20 cellular contexts compared by ENCODE assay signal in the genomic region with DNA sequence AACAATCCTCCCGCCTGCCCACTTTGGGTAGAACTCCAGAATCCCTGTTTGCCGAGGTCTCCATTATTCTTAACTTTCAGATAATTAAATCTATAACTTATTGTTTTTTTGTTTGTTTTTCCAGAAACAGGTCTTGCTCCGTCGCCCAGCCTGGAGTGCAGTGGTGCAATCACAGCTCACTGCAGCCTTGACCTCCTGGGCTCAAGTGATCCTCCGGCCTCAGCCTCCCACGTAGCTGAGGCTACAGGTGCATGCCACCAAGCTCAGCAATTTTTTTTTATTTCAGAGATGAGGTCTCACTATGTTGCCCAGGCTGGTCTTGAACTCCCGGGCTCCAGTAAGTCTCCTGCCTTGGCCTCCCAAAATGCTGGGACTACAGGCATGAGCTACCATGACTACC. TPM values are rescaled to one million over a fixed set of nuclear protein-coding genes. Genes with fewer than 3 reads are reported as not detected.
DNase-seq lines count a peak whose midpoint lies in the region; FAIRE-seq and TF ChIP-seq lines count a peak whose summit lies in the region.
"Had no signal": no experiment of that assay in that cellular context is flagged by ENCODE, and none has a peak within 500 bp of the region (broad histone marks: within the 10 kb centered on the region; RNA-seq: fewer than 3 reads in every experiment).

No MANE protein-coding gene starts in this region.

- no peak for TF ChIP-seq POLR2A in thyroid gland (IDR thresholded peaks at IDR 0.05)
- no peak for TF ChIP-seq POLR2A in H54 (IDR thresholded peaks at IDR 0.05; ENCODE audit: low read depth, low read length)

- intact Hi-C loops in MCF 10A (cut with micrococcal nuclease) (no loop called here), mammary epithelial cell (cut with micrococcal nuclease) (no loop called here), thyroid gland (cut with DNase I) (no loop called here)

- peaks cover 33% of the 10 kb centered on the region for H3K4me1 ChIP-seq in mammary epithelial cell (ENCODE audit: insufficient read depth, low read length)
- peaks cover 26 to 57% of the 10 kb centered on the region in 2 donors for H3K4me1 ChIP-seq in thyroid gland

- H3K36me3 ChIP-seq in mammary epithelial cell (ENCODE audit: insufficient read depth, low read length) (peaks cover 1% of the 10 kb centered on the region), brain microvascular endothelial cell (replicated peaks) (peaks cover 1% of the 10 kb centered on the region), thyroid gland (no peaks in the 10 kb centered on the region)
- H3K36me3 ChIP-seq: left lung had no signal

- H2AFZ ChIP-seq in mammary epithelial cell (ENCODE audit: low read depth, low read length), result no peak overlapping the region

- H3K36me3 Mint-ChIP-seq in MCF 10A (ENCODE audit: insufficient read depth, unreplicated experiment) (peaks cover 75% of the 10 kb centered on the region), nephron (ENCODE audit: low read depth) (peaks cover 44% of the 10 kb centered on the region)

- H3K27me3 Mint-ChIP-seq in MCF 10A (ENCODE audit: insufficient read depth, unreplicated experiment) (no peaks in the 10 kb centered on the region), nephron (ENCODE audit: low read depth) (no peaks in the 10 kb centered on the region)

- DNase-seq in MCF 10A (ENCODE audit: unreplicated experiment) (no peak), mammary epithelial cell (no peak), brain microvascular endothelial cell (no peak), thyroid gland (no peak), NCI-H1694 (lab: John Stamatoyannopoulos, UW) (no peak), D341Med (ENCODE audit: low spot score) (no peak), H54 (ENCODE audit: insufficient read length, low spot score) (no peak)
- DNase-seq: activated CD4-positive, alpha-beta T cell treated with anti-CD3 and anti-CD28 coated beads, Interleukin-2, amount 50 U/mL, for 48 hours; activated T-cell treated with anti-CD3 and anti-CD28 coated beads, Interleukin-2, amount 50 U/mL, for 72 hours; anterior cingulate cortex; dermis blood vessel endothelial cell; KG1; left lung; NCI-H2227 treated with DMSO at 0.1 percent for 48 hours; stimulated activated naive CD4-positive, alpha-beta T cell treated with Interleukin-2 at 50 U/mL for 16 hours had no signal

- H3K27ac Mint-ChIP-seq in MCF 10A (ENCODE audit: low read depth, unreplicated experiment) (peak overlapping the region; percentile 96), nephron (peak overlapping the region; percentile 34 to 73 (median 53))
- H3K27ac Mint-ChIP-seq: activated T-cell treated with anti-CD3 and anti-CD28 coated beads, Interleukin-2, amount 50 U/mL, for 72 hours had no signal

- CTCF ChIA-PET in MCF 10A (lab: Yijun Ruan, JAX), result interaction anchor here (0.6 to 3.8 kb wide), 10 partner anchors 10 to 579 kb away, joined by 3 to 22 read pairs (median 4); no protein-coding TSS in a partner anchor
- CTCF ChIA-PET in mammary epithelial cell (lab: Charles Lee; ENCODE audit: low non-redundant PET), result interaction anchor here (0.6 kb wide), 1 partner anchor 131 kb away, joined by 6 read pairs; no protein-coding TSS in a partner anchor

- no peaks in the 10 kb centered on the region for H4K20me1 ChIP-seq in mammary epithelial cell (ENCODE audit: insufficient read depth, low read length)

- H3K4me1 Mint-ChIP-seq in MCF 10A (ENCODE audit: insufficient read depth, unreplicated experiment) (peaks cover 43% of the 10 kb centered on the region), nephron (peaks cover 49% of the 10 kb centered on the region)

- no peak overlapping the region for H3K27ac ChIP-seq in mammary epithelial cell (ENCODE audit: insufficient read depth, low read depth, low read length)
- H3K27ac ChIP-seq in brain microvascular endothelial cell, result peak overlapping the region; percentile 88
- H3K27ac ChIP-seq in thyroid gland, result peak overlapping the region; percentile 2 to 80 (median 53)
- H3K27ac ChIP-seq: HL-60, left lung, SK-N-MC had no signal

- H3K9ac ChIP-seq in mammary epithelial cell (ENCODE audit: insufficient read depth, low read length), result no peak overlapping the region

- 97% methylated on average over 6 of the region's 7 CpGs for WGBS in mammary epithelial cell (ENCODE audit: low coverage, missing lambda C conversion rate)
- 97 to 99% methylated on average over 7 of the region's 7 CpGs for WGBS in thyroid gland, 2 donors

- POLR2A ChIA-PET in MCF 10A (lab: Yijun Ruan, JAX), result interaction anchor here (0.6 to 46.0 kb wide), 7 partner anchors 11 to 55 kb away, joined by 3 to 1977 read pairs (median 4); a partner anchor contains a TSS

- no peak overlapping the region for H3K4me2 ChIP-seq in mammary epithelial cell (ENCODE audit: insufficient read depth, low read depth, low read length)

- in situ Hi-C loops in mammary epithelial cell (cut with MboI; ENCODE audit: low sequenced_read_pairs in 2 of 2) (no loop called here), brain microvascular endothelial cell (cut with HindIII; ENCODE audit: low pct_ligation_motif_present, low sequenced_read_pairs) (no loop called here)

- peaks cover 87% of the 10 kb centered on the region for H3K79me2 ChIP-seq in mammary epithelial cell (ENCODE audit: insufficient read depth, low read length)

- H3K9me3 Mint-ChIP-seq in MCF 10A (ENCODE audit: unreplicated experiment) (peaks cover 8% of the 10 kb centered on the region), nephron (no peaks in the 10 kb centered on the region)
- H3K9me3 Mint-ChIP-seq: activated T-cell treated with anti-CD3 and anti-CD28 coated beads, Interleukin-2, amount 50 U/mL, for 72 hours; neural crest cell had no signal

- H3K9me3 ChIP-seq in mammary epithelial cell (replicated peaks; ENCODE audit: insufficient read depth, low read length) (no peaks in the 10 kb centered on the region), thyroid gland (no peaks in the 10 kb centered on the region)
- H3K9me3 ChIP-seq: left lung had no signal

- BruUV-seq in MCF 10A (replicated peaks; lab: Mats Ljungman, UMichigan), result no TSS peak
- no TSS peak for BruUV-seq in mammary epithelial cell (replicated peaks; lab: Mats Ljungman, UMichigan)

- no peak for FAIRE-seq in H54 (lab: Jason Lieb, UNC)
- FAIRE-seq: TTC549 had no signal

- no peaks in the 10 kb centered on the region for H3K27me3 ChIP-seq in mammary epithelial cell (ENCODE audit: insufficient read depth, low read length)
- no peaks in the 10 kb centered on the region for H3K27me3 ChIP-seq in brain microvascular endothelial cell (replicated peaks)
- no peaks in the 10 kb centered on the region for H3K27me3 ChIP-seq in thyroid gland
- H3K27me3 ChIP-seq: left lung had no signal

- TF ChIP-seq CTCF in MCF 10A (IDR thresholded peaks at IDR 0.05; ENCODE audit: unreplicated experiment) (no peak), mammary epithelial cell (conservative IDR thresholded peaks at IDR 0.05 in 1 of 2, IDR thresholded peaks at IDR 0.05 in 1 of 2; ENCODE audit: extremely low read depth in 1 of 2, insufficient read depth in 1 of 2, low read depth in 1 of 2, low read length in 2 of 2) (no peak), brain microvascular endothelial cell (IDR thresholded peaks at IDR 0.05; ENCODE audit: low read depth, low read length, missing control alignments) (no peak), nephron (IDR thresholded peaks at IDR 0.05; ENCODE audit: unreplicated experiment in 3 of 3) (no peak), thyroid gland (IDR thresholded peaks at IDR 0.05) (no peak)

- no peak overlapping the region for H3K4me3 Mint-ChIP-seq in MCF 10A (ENCODE audit: unreplicated experiment)
- no peak overlapping the region for H3K4me3 Mint-ChIP-seq in nephron
- H3K4me3 Mint-ChIP-seq: activated T-cell treated with anti-CD3 and anti-CD28 coated beads, Interleukin-2, amount 50 U/mL, for 72 hours; neural crest cell had no signal

- dilution Hi-C loops in mammary epithelial cell (cut with HindIII; ENCODE audit: low sequenced_read_pairs), result loop anchor here (5.0 kb wide), 2 partner anchors 45 to 55 kb away; no protein-coding TSS in a partner anchor

- no peak overlapping the region for H3K4me3 ChIP-seq in mammary epithelial cell (replicated peaks in 1 of 3; ENCODE audit: insufficient read depth in 1 of 3, low read depth in 2 of 3, low read length in 3 of 3)
- no peak overlapping the region for H3K4me3 ChIP-seq in brain microvascular endothelial cell (ENCODE audit: low read depth, low read length)
- H3K4me3 ChIP-seq in thyroid gland (replicated peaks in 1 of 3), result no peak overlapping the region
- H3K4me3 ChIP-seq: left lung, SK-N-MC had no signal

RNA-seq across cellular contexts. Expression of a gene that starts 28.8 kb away (rescaled TPM):
- 126 and 127 TPM in 2 replicates for total RNA-seq in MCF 10A (2022)
- 10 to 100 TPM; 18.7 to 59.6 TPM for total RNA-seq in mammary epithelial cell
- 26.0 TPM for polyA plus RNA-seq in mammary epithelial cell
- 45.8 TPM for polyA minus RNA-seq in mammary epithelial cell
- 10 to 100 TPM; 29.7 to 42.4 (median 30.9) TPM for total RNA-seq in thyroid gland
